In the genomic region with DNA sequence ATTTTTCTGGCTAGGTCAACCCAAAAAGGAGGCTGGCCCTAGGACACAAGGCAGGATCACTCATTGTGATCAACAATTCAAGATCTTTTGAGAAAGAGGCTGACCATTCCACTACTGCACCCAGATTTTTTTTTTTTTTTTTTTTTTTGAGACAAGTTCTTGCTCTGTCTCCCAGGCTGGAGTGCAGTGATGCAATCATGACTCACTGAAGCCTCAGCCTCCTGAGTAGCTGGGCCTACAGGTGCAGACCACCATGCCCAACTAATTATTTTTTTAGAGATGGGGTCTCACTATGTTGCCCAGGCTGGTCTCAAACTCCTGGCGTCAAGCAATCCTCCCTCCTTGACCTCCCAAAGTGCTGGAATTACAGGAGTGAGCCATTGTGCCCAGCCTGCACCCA, we compare ENCODE assay signal across 8 cellular contexts.
DNase-seq lines count a peak whose midpoint lies in the region; ATAC-seq, FAIRE-seq and TF ChIP-seq lines count a peak whose summit lies in the region.
"Not testable (repeated sequence)": the region's sequence is repeated elsewhere in the genome, so short reads cannot be mapped to it uniquely, and the experiment has no call there.

No MANE protein-coding gene starts in this region.

- H3K4me3 Mint-ChIP-seq in Caco-2 (ENCODE audit: unreplicated experiment): not testable (repeated sequence)

- not testable (repeated sequence) for H3K4me3 ChIP-seq in Caco-2 (ENCODE audit: low read depth, low read length); MG63; SJCRH30; brain microvascular endothelial cell (ENCODE audit: low read depth, low read length); fibroblast of mammary gland (ENCODE audit: control insufficient read depth, low read depth, low read length); HepG2 (replicated peaks in 1 of 3; ENCODE audit: insufficient read depth in 1 of 3, low read depth in 2 of 3, low read length in 3 of 3)

- H3K27ac Mint-ChIP-seq in Caco-2 (ENCODE audit: unreplicated experiment): peak overlapping the region; percentile 81

- in situ Hi-C loops in brain microvascular endothelial cell (cut with HindIII; ENCODE audit: low pct_ligation_motif_present, low sequenced_read_pairs); HepG2 (cut with HindIII; ENCODE audit: extremely low pct_ligation_motif_present, low pct_unique_long_range_greater_than_20kb): not testable (repeated sequence)

- peaks cover 31% of the 10 kb centered on the region for H3K4me1 Mint-ChIP-seq in Caco-2 (ENCODE audit: low read depth, unreplicated experiment)

- not testable (repeated sequence) for H3K27me3 ChIP-seq in Caco-2 (replicated peaks; ENCODE audit: control insufficient read depth, insufficient read depth, low read length); MG63; SJCRH30; brain microvascular endothelial cell (replicated peaks); HepG2 (ENCODE audit: control insufficient read depth in 1 of 2, insufficient read depth in 2 of 2, low read length in 2 of 2)

- FAIRE-seq in HepG2 (lab: Jason Lieb, UNC): not testable (repeated sequence)
- FAIRE-seq in urothelium cell line (lab: Jason Lieb, UNC): peak; percentile 74

- CTCF ChIA-PET in Caco-2 (lab: Charles Lee); HepG2 (lab: Yijun Ruan, JAX; ENCODE audit: low intra/inter-chr PET ratio, low total read pairs): not testable (repeated sequence)

- not testable (repeated sequence) for H2AFZ ChIP-seq in HepG2 (ENCODE audit: low read length)

- intact Hi-C loops in Caco-2 (cut with micrococcal nuclease; ENCODE audit: unreplicated experiment): not testable (repeated sequence)
- intact Hi-C loops in HepG2 (cut with micrococcal nuclease; ENCODE audit: unreplicated experiment): loop anchor here (2.0 kb wide), 1 partner anchor 27 kb away; no protein-coding TSS in a partner anchor

- ATAC-seq in HepG2: not testable (repeated sequence)

- not testable (repeated sequence) for H3K79me2 ChIP-seq in HepG2 (ENCODE audit: insufficient read depth, low read length)

- not testable (repeated sequence) for TF ChIP-seq POLR2A in HepG2 (IDR thresholded peaks at IDR 0.05; ENCODE audit: insufficient read depth in 1 of 2, low read depth in 2 of 2, low read length in 2 of 2)

- TF ChIP-seq EP300 in HepG2 (IDR thresholded peaks at IDR 0.05; ENCODE audit: low read depth in 2 of 2, low read length in 2 of 2); HepG2 (CRISPR knock-in tag; IDR thresholded peaks at IDR 0.05; ENCODE audit: borderline replicate concordance): not testable (repeated sequence)

- H4K20me1 ChIP-seq in HepG2 (ENCODE audit: insufficient read depth, low read length): not testable (repeated sequence)

- not testable (repeated sequence) for TF ChIP-seq RAD21 in HepG2 (CRISPR knock-in tag; IDR thresholded peaks at IDR 0.05)

- not testable (repeated sequence) for H3K27me3 Mint-ChIP-seq in Caco-2 (ENCODE audit: insufficient read depth, unreplicated experiment)

- not testable (repeated sequence) for DNase-seq in Caco-2; SJCRH30; HepG2 (ENCODE audit: low spot score); urothelium cell line (ENCODE audit: low spot score)
- DNase-seq in HCEC 1CT: peak; percentile 59
- peak; percentile 73 for DNase-seq in MG63
- peak; percentile 61 for DNase-seq in brain microvascular endothelial cell
- peak; percentile 83 for DNase-seq in fibroblast of mammary gland (ENCODE audit: low read depth)

- H3K27ac ChIP-seq in SJCRH30: peak overlapping the region; percentile 37; the same call in 1 of the 2 replicates
- H3K27ac ChIP-seq in brain microvascular endothelial cell: not testable (repeated sequence)
- peak overlapping the region; percentile 57 for H3K27ac ChIP-seq in HepG2 (ENCODE audit: extremely low read length, insufficient read depth, low read length)

- TF ChIP-seq CTCF in Caco-2 (IDR thresholded peaks at IDR 0.05; ENCODE audit: insufficient read depth in 1 of 2, low read depth in 1 of 2, low read length in 1 of 2, severe bottlenecking in 1 of 2, unreplicated experiment in 1 of 2); brain microvascular endothelial cell (IDR thresholded peaks at IDR 0.05; ENCODE audit: low read depth, low read length, missing control alignments); fibroblast of mammary gland (conservative IDR thresholded peaks at IDR 0.05; ENCODE audit: control insufficient read depth, insufficient read depth, low read depth, low read length); HepG2 (CRISPR knock-in tag; IDR thresholded peaks at IDR 0.05): not testable (repeated sequence)

- H3K9ac ChIP-seq in HepG2 (ENCODE audit: insufficient read depth, low read depth, low read length): peak overlapping the region; percentile 4; the same call in 1 of the 2 replicates

- not testable (repeated sequence) for BruUV-seq in Caco-2 (replicated peaks; lab: Mats Ljungman, UMichigan); HepG2 (replicated peaks; lab: Mats Ljungman, UMichigan)

- POLR2A ChIA-PET in Caco-2 (lab: Charles Lee) (interaction anchor here (0.6 kb wide), 1 partner anchor 1988 kb away, joined by 4 read pairs; no protein-coding TSS in a partner anchor), HepG2 (lab: Yijun Ruan, JAX) (interaction anchor here (0.6 to 1.4 kb wide), 4 partner anchors 14 to 37 kb away, joined by 3 to 5 read pairs (median 4); no protein-coding TSS in a partner anchor)

- not testable (repeated sequence) for H3K9me3 Mint-ChIP-seq in Caco-2 (ENCODE audit: unreplicated experiment)

- H3K4me1 ChIP-seq in Caco-2: peaks cover 31% of the 10 kb centered on the region
- H3K4me1 ChIP-seq in SJCRH30: peaks cover 76% of the 10 kb centered on the region
- H3K4me1 ChIP-seq in HepG2 (ENCODE audit: insufficient read depth, low read length): peaks cover 71% of the 10 kb centered on the region

- not testable (repeated sequence) for H3K9me3 ChIP-seq in Caco-2; MG63; SJCRH30 (replicated peaks); HepG2 (ENCODE audit: low read length)

- H3K36me3 Mint-ChIP-seq in Caco-2 (ENCODE audit: insufficient read depth, unreplicated experiment): not testable (repeated sequence)

- H3K36me3 ChIP-seq in Caco-2 (ENCODE audit: control insufficient read depth, insufficient read depth, low read length); MG63; SJCRH30; brain microvascular endothelial cell (replicated peaks); HepG2 (replicated peaks in 1 of 2; ENCODE audit: control insufficient read depth in 1 of 2, insufficient read depth in 2 of 2, low read length in 2 of 2): not testable (repeated sequence)

- peak overlapping the region; percentile 25 for H3K4me2 ChIP-seq in HepG2 (ENCODE audit: low read depth, low read length)

- 94% methylated on average over 1 of the region's 1 CpG for WGBS in HepG2 (ENCODE audit: low lambda C conversion rate)

TF ChIP-seq in HepG2, 621 proteins besides CTCF, POLR2A, EP300 and RAD21 (continues in another document):
- TF ChIP-seq ZNF121 (CRISPR knock-in tag; IDR thresholded peaks at IDR 0.05) (peak; percentile 96), FOSL2 (CRISPR knock-in tag; IDR thresholded peaks at IDR 0.05) (peak; percentile 91), CEBPG (CRISPR knock-in tag; IDR thresholded peaks at IDR 0.05) (peak; percentile 78), ZNF460 (CRISPR knock-in tag; IDR thresholded peaks at IDR 0.05; ENCODE audit: borderline replicate concordance) (peak; percentile 57; the same call in 1 of the 2 replicates), ATF7 (IDR thresholded peaks at IDR 0.05) (peak; percentile 7; the same call in 1 of the 2 replicates)
- TF ChIP-seq, protein P1, sequence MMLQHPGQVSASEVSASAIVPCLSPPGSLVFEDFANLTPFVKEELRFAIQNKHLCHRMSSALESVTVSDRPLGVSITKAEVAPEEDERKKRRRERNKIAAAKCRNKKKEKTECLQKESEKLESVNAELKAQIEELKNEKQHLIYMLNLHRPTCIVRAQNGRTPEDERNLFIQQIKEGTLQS (CRISPR knock-in tag; IDR thresholded peaks at IDR 0.05): peak; percentile 86
- TF ChIP-seq, protein P2, sequence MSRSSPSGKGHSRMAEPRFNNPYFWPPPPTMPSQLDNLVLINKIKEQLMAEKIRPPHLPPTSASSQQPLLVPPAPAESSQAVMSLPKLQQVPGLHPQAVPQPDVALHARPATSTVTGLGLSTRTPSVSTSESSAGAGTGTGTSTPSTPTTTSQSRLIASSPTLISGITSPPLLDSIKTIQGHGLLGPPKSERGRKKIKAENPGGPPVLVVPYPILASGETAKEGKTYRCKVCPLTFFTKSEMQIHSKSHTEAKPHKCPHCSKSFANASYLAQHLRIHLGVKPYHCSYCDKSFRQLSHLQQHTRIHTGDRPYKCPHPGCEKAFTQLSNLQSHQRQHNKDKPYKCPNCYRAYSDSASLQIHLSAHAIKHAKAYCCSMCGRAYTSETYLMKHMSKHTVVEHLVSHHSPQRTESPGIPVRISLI (CRISPR knock-in tag; IDR thresholded peaks at IDR 0.05; ENCODE audit: borderline replicate concordance): peak; percentile 62; the same call in 1 of the 2 replicates
- TF ChIP-seq, protein P3, sequence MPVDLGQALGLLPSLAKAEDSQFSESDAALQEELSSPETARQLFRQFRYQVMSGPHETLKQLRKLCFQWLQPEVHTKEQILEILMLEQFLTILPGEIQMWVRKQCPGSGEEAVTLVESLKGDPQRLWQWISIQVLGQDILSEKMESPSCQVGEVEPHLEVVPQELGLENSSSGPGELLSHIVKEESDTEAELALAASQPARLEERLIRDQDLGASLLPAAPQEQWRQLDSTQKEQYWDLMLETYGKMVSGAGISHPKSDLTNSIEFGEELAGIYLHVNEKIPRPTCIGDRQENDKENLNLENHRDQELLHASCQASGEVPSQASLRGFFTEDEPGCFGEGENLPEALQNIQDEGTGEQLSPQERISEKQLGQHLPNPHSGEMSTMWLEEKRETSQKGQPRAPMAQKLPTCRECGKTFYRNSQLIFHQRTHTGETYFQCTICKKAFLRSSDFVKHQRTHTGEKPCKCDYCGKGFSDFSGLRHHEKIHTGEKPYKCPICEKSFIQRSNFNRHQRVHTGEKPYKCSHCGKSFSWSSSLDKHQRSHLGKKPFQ (CRISPR knock-in tag; IDR thresholded peaks at IDR 0.05; ENCODE audit: insufficient replicate concordance): peak; percentile 36
- not testable (repeated sequence) for TF ChIP-seq ATF7 (CRISPR knock-in tag; IDR thresholded peaks at IDR 0.05)
